In genomic region chr4:185796176-185796575, GRCh38 we compare ENCODE assay signal across 21 cellular contexts. TPM values are rescaled to one million over a fixed set of nuclear protein-coding genes. Genes with fewer than 3 reads are reported as not detected.
DNase-seq lines count a peak whose midpoint lies in the region; ATAC-seq and TF ChIP-seq lines count a peak whose summit lies in the region.
"Had no signal": no experiment of that assay in that cellular context is flagged by ENCODE, and none has a peak within 500 bp of the region (broad histone marks: within the 10 kb centered on the region; RNA-seq: fewer than 3 reads in every experiment).

No MANE protein-coding gene starts in this region.

- intact Hi-C loops in IMR-90 (cut with micrococcal nuclease): no loop called here
- intact Hi-C loops in right cardiac atrium (cut with DNase I): loop anchor here in 1 of 4 donors (10.0 kb wide), 1 partner anchor 141 kb away; no protein-coding TSS in a partner anchor
- intact Hi-C loops in tibial artery (cut with DNase I; ENCODE audit: low total_unique reads): no loop called here

- H4K20me1 ChIP-seq in IMR-90 (ENCODE audit: insufficient read depth, low read length): no peaks in the 10 kb centered on the region

- H2AK9ac ChIP-seq in IMR-90 (replicated peaks; ENCODE audit: low read depth, low read length, poor library complexity): no peak overlapping the region

- no TSS peak for BruUV-seq in IMR-90 (replicated peaks; lab: Mats Ljungman, UMichigan)

- H4K5ac ChIP-seq in IMR-90 (ENCODE audit: low read depth, low read length): no peak overlapping the region

- H3K4me3 ChIP-seq in IMR-90 (ENCODE audit: insufficient read depth, low read depth, low read length): no peak overlapping the region
- H3K4me3 ChIP-seq in coronary artery: no peak overlapping the region
- H3K4me3 ChIP-seq in right cardiac atrium (ENCODE audit: low read length): no peak overlapping the region
- H3K4me3 ChIP-seq in tibial artery: no peak overlapping the region
- H3K4me3 ChIP-seq: GM12878, left lung, neural progenitor cell, prostate gland, thoracic aorta had no signal

- H3K9ac ChIP-seq in IMR-90 (ENCODE audit: low read depth, low read length): no peak overlapping the region
- H3K9ac ChIP-seq: neural progenitor cell had no signal

- in situ Hi-C loops in IMR-90 (cut with MboI; ENCODE audit: low sequenced_read_pairs): no loop called here

- H3K9me1 ChIP-seq in IMR-90 (ENCODE audit: insufficient read depth, low read length): peaks cover 7% of the 10 kb centered on the region; the same call in 1 of the 2 replicates

- no peak overlapping the region for H2AFZ ChIP-seq in IMR-90 (replicated peaks; ENCODE audit: low read length, poor library complexity)
- H2AFZ ChIP-seq: neural progenitor cell had no signal

- H2BK20ac ChIP-seq in IMR-90 (ENCODE audit: low read depth, low read length): 0 out of 2 replicates have a peak overlapping the region, but pooled peaks have one; percentile 30

- dilution Hi-C loops in IMR-90 (cut with HindIII; ENCODE audit: low sequenced_read_pairs, unreplicated experiment): no loop called here

- TF ChIP-seq POLR2A in IMR-90 (IDR thresholded peaks at IDR 0.05; ENCODE audit: low read depth, low read length): no peak

- no peak overlapping the region for H3K14ac ChIP-seq in IMR-90 (replicated peaks; ENCODE audit: low read depth, low read length)

- peak overlapping the region; percentile 8; the same call in 1 of the 2 replicates for H2BK120ac ChIP-seq in IMR-90 (ENCODE audit: low read depth, low read length)

- no peaks in the 10 kb centered on the region for H3K79me1 ChIP-seq in IMR-90 (ENCODE audit: low read depth in 1 of 2, low read length in 2 of 2)

- H3K27me3 ChIP-seq in IMR-90 (ENCODE audit: control insufficient read depth, insufficient read depth, low read length): peaks cover 2% of the 10 kb centered on the region
- H3K27me3 ChIP-seq in right cardiac atrium (ENCODE audit: control insufficient read depth, insufficient read depth): no peaks in the 10 kb centered on the region
- no peaks in the 10 kb centered on the region for H3K27me3 ChIP-seq in tibial artery
- H3K27me3 ChIP-seq: left lung, neural progenitor cell had no signal

- TF ChIP-seq CTCF in IMR-90 (conservative IDR thresholded peaks at IDR 0.05; ENCODE audit: low read depth, low read length): no peak
- no peak for TF ChIP-seq CTCF in coronary artery (IDR thresholded peaks at IDR 0.05)
- no peak for TF ChIP-seq CTCF in tibial artery (IDR thresholded peaks at IDR 0.05)

- H3K56ac ChIP-seq in IMR-90 (ENCODE audit: extremely low read depth, insufficient read depth, low read length): no peak overlapping the region

- H4K91ac ChIP-seq in IMR-90 (ENCODE audit: insufficient read depth, low read depth, low read length): peak overlapping the region; percentile 18; the same call in 1 of the 2 replicates

- 97% methylated on average over 5 of the region's 11 CpGs; no CpG with 5 or more reads in 1 of the 2 experiments for WGBS in IMR-90 (ENCODE audit: extremely low coverage in 2 of 2, insufficient read length in 1 of 2), 2 experiments
- 67% methylated on average over 11 of the region's 11 CpGs for WGBS in right cardiac atrium

- H3K9me3 ChIP-seq in IMR-90 (ENCODE audit: control insufficient read depth, insufficient read depth, low read length) (no peaks in the 10 kb centered on the region), right cardiac atrium (ENCODE audit: control insufficient read depth, low read length) (no peaks in the 10 kb centered on the region), tibial artery (no peaks in the 10 kb centered on the region)
- H3K9me3 ChIP-seq: left lung, prostate gland, thoracic aorta had no signal

- H2AK5ac ChIP-seq in IMR-90 (ENCODE audit: low read depth, low read length): no peak overlapping the region

- H2BK15ac ChIP-seq in IMR-90 (ENCODE audit: low read depth, low read length): 0 out of 3 replicates have a peak overlapping the region, but pooled peaks have one; percentile 13

- POLR2A ChIA-PET in IMR-90 (lab: Charles Lee; ENCODE audit: unreplicated experiment): no interaction called here

- TF ChIP-seq RAD21 in IMR-90 (IDR thresholded peaks at IDR 0.05; ENCODE audit: low read length): no peak

- no peak overlapping the region for H2BK5ac ChIP-seq in IMR-90 (ENCODE audit: low read depth, low read length, poor library complexity, severe bottlenecking)

- ATAC-seq in IMR-90 (ENCODE audit: low read depth) (no peak), right cardiac atrium (peak in 1 of 2 donors; percentile 52), HG03196 (IDR thresholded peaks at IDR 0.05; ENCODE audit: unreplicated experiment) (no peak)
- ATAC-seq: GM12878, left lung had no signal

- H3K18ac ChIP-seq in IMR-90 (ENCODE audit: low read depth, low read length): no peak overlapping the region

- H3K4ac ChIP-seq in IMR-90 (ENCODE audit: low read depth, low read length): 0 out of 2 replicates have a peak overlapping the region, but pooled peaks have one; percentile 16

- H3K27ac ChIP-seq in IMR-90 (ENCODE audit: insufficient read depth, low read length) (no peak overlapping the region), coronary artery (peak overlapping the region; percentile 38 to 65), right cardiac atrium (ENCODE audit: low read length) (peak overlapping the region; percentile 30), tibial artery (peak overlapping the region; percentile 49 to 73)
- H3K27ac ChIP-seq: left lung, neural progenitor cell, prostate gland, thoracic aorta had no signal

- CTCF ChIA-PET in IMR-90 (lab: Yijun Ruan, JAX): no interaction called here

- H3K23ac ChIP-seq in IMR-90 (ENCODE audit: low read depth, low read length): no peak overlapping the region

- H3K4me1 ChIP-seq in IMR-90 (ENCODE audit: control insufficient read depth, insufficient read depth, low read length) (peaks cover 11% of the 10 kb centered on the region), right cardiac atrium (ENCODE audit: control insufficient read depth, insufficient read depth, low read length) (peaks cover 8% of the 10 kb centered on the region), tibial artery (peaks cover 0 to 66% (median 19%) of the 10 kb centered on the region in 4 donors)
- H3K4me1 ChIP-seq: left lung, neural progenitor cell, prostate gland had no signal

- DNase-seq in IMR-90 (no peak), coronary artery (ENCODE audit: low spot score) (no peak), right cardiac atrium (peak in 1 of 3 donors; percentile 40), tibial artery (no peak), kidney tubule cell (ENCODE audit: low spot score) (no peak), NCI-H1417 (lab: John Stamatoyannopoulos, UW) (no peak)
- DNase-seq: activated CD4-positive, alpha-beta T cell treated with anti-CD3 and anti-CD28 coated beads for 48 hours; endodermal cell; glutamatergic neuron; left lung; NCI-H1048; NCI-H2029; NCI-H345; stimulated activated CD4-positive, alpha-beta T cell treated with anti-CD3 and anti-CD28 coated beads, Interleukin-4, amount 100 ng/mL, for 1 hour; stimulated activated naive CD4-positive, alpha-beta T cell had no signal

- H4K8ac ChIP-seq in IMR-90 (ENCODE audit: low read depth in 2 of 2, low read length in 2 of 2): no peak overlapping the region

- no peak overlapping the region for H3K4me2 ChIP-seq in IMR-90 (ENCODE audit: low read depth, low read length)
- H3K4me2 ChIP-seq: neural progenitor cell had no signal

- H3K36me3 ChIP-seq in IMR-90 (ENCODE audit: control insufficient read depth, insufficient read depth, low read length): no peaks in the 10 kb centered on the region
- H3K36me3 ChIP-seq in tibial artery: no peaks in the 10 kb centered on the region
- H3K36me3 ChIP-seq: left lung, neural progenitor cell, prostate gland, thoracic aorta had no signal

TF ChIP-seq in IMR-90, 13 proteins besides CTCF, POLR2A, EP300 and RAD21:
- TF ChIP-seq CHD1 (IDR thresholded peaks at IDR 0.05; ENCODE audit: low read depth, low read length) (no peak), FOS (IDR thresholded peaks at IDR 0.05; ENCODE audit: low read depth, low read length) (no peak), MAFK (IDR thresholded peaks at IDR 0.05; ENCODE audit: low read depth, low read length) (no peak), MAZ (IDR thresholded peaks at IDR 0.05; ENCODE audit: borderline replicate concordance, low read depth, low read length) (no peak), CEBPB (IDR thresholded peaks at IDR 0.05; ENCODE audit: low read depth, low read length) (no peak), NFE2L2 (IDR thresholded peaks at IDR 0.05; ENCODE audit: low read depth, low read length) (no peak), USF2 (IDR thresholded peaks at IDR 0.05; ENCODE audit: low read depth, low read length) (no peak), MXI1 (IDR thresholded peaks at IDR 0.05; ENCODE audit: borderline replicate concordance, low read depth, low read length) (no peak), RCOR1 (IDR thresholded peaks at IDR 0.05; ENCODE audit: insufficient replicate concordance, low read length) (no peak), BHLHE40 (IDR thresholded peaks at IDR 0.05; ENCODE audit: low read depth, low read length) (no peak), ELK1 (IDR thresholded peaks at IDR 0.05; ENCODE audit: borderline replicate concordance, low read depth, low read length) (no peak), SMC3 (IDR thresholded peaks at IDR 0.05; ENCODE audit: low read depth, low read length) (no peak)

RNA-seq across cellular contexts. Expression of gene SORBS2, which starts 15.8 kb away (rescaled TPM):
- under 0.01 and 0.18 TPM in 2 replicates for total RNA-seq in IMR-90 (2012; rRNA removed)
- 0.29 TPM in 1 of 2 replicates, not detected in the other for polyA plus RNA-seq in IMR-90 (2012; rRNA removed)
- 0.03 TPM in 1 of 2 replicates, not detected in the other for polyA plus RNA-seq in IMR-90 (2012; cell fraction: cytosol; rRNA removed)
- 0.25 TPM in 1 of 2 replicates, not detected in the other for polyA plus RNA-seq in IMR-90 (2012; cell fraction: nucleus; rRNA removed; ENCODE audit: low replicate concordance)
- total RNA-seq in right cardiac atrium: 100 to 1,000 TPM; 578 to 776 (median 669) TPM
- 181 TPM for polyA plus RNA-seq in right cardiac atrium
- total RNA-seq: T-helper 1 cell treated with Interleukin-12 subunit alpha and Interleukin-12 subunit beta and Interleukin-4 antibody, amounts not matched to agents 30 ng/mL and 1 ng/mL, for 36 hours had no signal

Comparison
In these comparisons a context has a peak if more than half of its experiments do, and no peak if none do; other contexts are left out.
1. RNA of gene SORBS2, which starts 15.8 kb away (total RNA-seq): 578 to 776 TPM in right cardiac atrium; under 0.01 to 0.18 TPM in IMR-90; every median in the first group is over 100 times any median in the second.